ENCODE assay signal across 24 cellular contexts in genomic region chr22:33350961-33351360, GRCh38.
"Had no signal": no experiment of that assay in that cellular context is flagged by ENCODE, and none has a peak within 500 bp of the region (broad histone marks: within the 10 kb centered on the region; RNA-seq: fewer than 3 reads in every experiment).

No MANE protein-coding gene starts in this region.

- H3K27ac Mint-ChIP-seq: activated naive CD8-positive, alpha-beta T cell treated with anti-CD3 and anti-CD28 coated beads for 36 hours; mesothelial cell of epicardium; type B pancreatic cell had no signal

- H3K4me3 ChIP-seq: colonic mucosa, gastroesophageal sphincter, heart left ventricle, left lung, lung, sigmoid colon, thoracic aorta, vagina had no signal

- DNase-seq: activated CD4-positive, alpha-beta T cell treated with anti-CD3 and anti-CD28 coated beads for 1 hour; activated CD8-positive, alpha-beta memory T cell treated with anti-CD3 and anti-CD28 coated beads for 24 hours; activated CD8-positive, alpha-beta memory T cell treated with anti-CD3 and anti-CD28 coated beads, Interleukin-2, amount 50 U/mL, for 48 hours; activated naive CD4-positive, alpha-beta T cell treated with Interleukin-2 at 50 U/mL for 16 hours; activated naive CD8-positive, alpha-beta T cell treated with anti-CD3 and anti-CD28 coated beads for 36 hours; activated T-cell treated with anti-CD3 and anti-CD28 coated beads, Interleukin-2, amount 50 U/mL, for 48 hours; colonic mucosa; heart left ventricle; left lung; sigmoid colon; stimulated activated CD4-positive, alpha-beta T cell treated with anti-CD3 and anti-CD28 coated beads, Interleukin-4, amount 100 ng/mL, for 1 hour; stimulated activated naive CD4-positive, alpha-beta T cell treated with Interleukin-2 at 50 U/mL for 16 hours; T-helper 1 cell; WERI-Rb-1 had no signal

- H3K27me3 ChIP-seq: colonic mucosa, gastroesophageal sphincter, heart left ventricle, left lung, sigmoid colon, vagina had no signal

- FAIRE-seq: astrocyte, islet of Langerhans, TTC549 had no signal

- H3K4me3 Mint-ChIP-seq: activated naive CD8-positive, alpha-beta T cell treated with anti-CD3 and anti-CD28 coated beads for 36 hours; mesothelial cell of epicardium; nephron; type B pancreatic cell had no signal

- H3K4me1 Mint-ChIP-seq: activated naive CD8-positive, alpha-beta T cell treated with anti-CD3 and anti-CD28 coated beads for 36 hours had no signal

- H3K36me3 ChIP-seq: colonic mucosa, heart left ventricle, left lung, sigmoid colon, thoracic aorta, vagina, WERI-Rb-1 had no signal

- ATAC-seq: gastroesophageal sphincter, heart left ventricle, left lung had no signal

- H3K36me3 Mint-ChIP-seq: activated naive CD8-positive, alpha-beta T cell treated with anti-CD3 and anti-CD28 coated beads for 36 hours had no signal

- H3K27me3 Mint-ChIP-seq: activated naive CD8-positive, alpha-beta T cell treated with anti-CD3 and anti-CD28 coated beads for 36 hours; type B pancreatic cell had no signal
